Comparison of ENCODE assay signal across 1 cellular context in the genomic region with DNA sequence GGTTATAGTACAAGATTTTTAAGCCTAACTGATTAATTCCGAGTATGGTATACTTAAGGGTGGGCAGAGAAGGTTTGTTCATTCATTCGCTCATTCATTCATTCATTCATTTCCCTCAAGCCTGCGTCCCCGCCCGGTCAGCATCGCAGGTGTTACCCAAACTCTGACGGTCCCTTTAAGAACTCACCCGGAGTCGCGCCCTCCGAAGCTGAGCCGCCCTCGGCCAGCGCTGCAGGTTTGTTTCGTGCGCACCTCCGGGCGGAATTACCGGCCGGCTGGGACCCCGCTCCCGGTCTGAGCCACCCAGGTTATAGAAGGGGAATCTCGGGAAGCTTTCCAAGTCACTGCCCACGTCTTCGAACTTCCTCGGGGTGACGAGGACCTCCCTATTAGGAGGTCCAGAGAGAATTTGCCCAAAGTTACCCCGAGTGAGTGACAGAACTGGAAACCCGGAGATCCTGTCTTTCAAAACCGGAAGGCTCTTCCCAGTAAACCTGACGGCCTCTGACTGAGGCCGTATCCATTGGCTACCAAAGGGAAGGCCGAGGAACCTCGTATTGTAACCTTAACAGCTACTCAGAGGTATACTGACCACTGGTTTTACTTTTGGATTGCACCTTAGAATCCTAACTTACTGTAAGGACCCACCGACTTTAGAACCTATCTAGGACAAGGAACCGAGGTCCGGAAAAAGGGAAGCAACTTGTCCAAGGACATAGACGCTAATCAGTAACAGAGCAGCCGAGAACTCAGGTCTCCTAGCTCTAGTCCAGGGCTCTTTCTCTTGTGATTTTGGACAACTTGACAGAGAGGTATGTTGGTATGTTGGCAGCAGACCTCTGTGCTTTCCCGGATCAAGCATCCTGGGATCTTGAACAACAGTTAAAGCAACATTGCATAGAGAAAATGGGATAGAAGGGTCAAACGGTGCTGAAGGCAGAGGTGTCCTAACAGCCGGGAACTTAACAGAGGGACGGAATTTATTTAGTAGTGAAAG.
TF ChIP-seq lines count a peak whose summit lies in the region.

No MANE protein-coding gene starts in this region.

TF ChIP-seq in HepG2, 621 proteins besides CTCF, POLR2A, EP300 and RAD21 (continued from another document and continues in another):
- TF ChIP-seq TRIM24 (CRISPR knock-in tag; IDR thresholded peaks at IDR 0.05) (no peak), SMAD3 (CRISPR knock-in tag; IDR thresholded peaks at IDR 0.05) (no peak), MZF1 (CRISPR knock-in tag; IDR thresholded peaks at IDR 0.05; ENCODE audit: borderline replicate concordance) (no peak), MYNN (CRISPR knock-in tag; IDR thresholded peaks at IDR 0.05; ENCODE audit: low read depth) (no peak), CREM (IDR thresholded peaks at IDR 0.05) (no peak), CREM (CRISPR knock-in tag; IDR thresholded peaks at IDR 0.05) (no peak), PCBP2 (optimal IDR thresholded peaks at IDR 0.05; ENCODE audit: low read depth, low read length, poor library complexity, severe bottlenecking) (no peak), CENPT (CRISPR knock-in tag; IDR thresholded peaks at IDR 0.05; ENCODE audit: low read depth) (no peak), MIXL1 (CRISPR knock-in tag; IDR thresholded peaks at IDR 0.05) (no peak), ZFP1 (CRISPR knock-in tag; IDR thresholded peaks at IDR 0.05) (no peak), FLYWCH1 (CRISPR knock-in tag; IDR thresholded peaks at IDR 0.05) (0 out of 2 replicates have a peak, but pooled peaks have one; percentile 59), ZNF605 (CRISPR knock-in tag; IDR thresholded peaks at IDR 0.05) (no peak), RXRB (CRISPR knock-in tag; IDR thresholded peaks at IDR 0.05; ENCODE audit: borderline replicate concordance) (no peak; the same call in 1 of the 2 replicates), NCOA5 (CRISPR knock-in tag; IDR thresholded peaks at IDR 0.05) (no peak), MED1 (CRISPR knock-in tag; IDR thresholded peaks at IDR 0.05) (peak; percentile 34; the same call in 1 of the 2 replicates), RFXAP (CRISPR knock-in tag; IDR thresholded peaks at IDR 0.05; ENCODE audit: borderline replicate concordance) (no peak; the same call in 1 of the 2 replicates), ZNF432 (CRISPR knock-in tag; IDR thresholded peaks at IDR 0.05; ENCODE audit: borderline replicate concordance) (no peak), TBX3 (IDR thresholded peaks at IDR 0.05; ENCODE audit: borderline replicate concordance) (no peak), TBL1XR1 (IDR thresholded peaks at IDR 0.05; ENCODE audit: borderline replicate concordance, low read length, partially characterized antibody) (no peak), DNMT3B (CRISPR knock-in tag; conservative IDR thresholded peaks at IDR 0.05) (no peak)
- TF ChIP-seq, protein P1, sequence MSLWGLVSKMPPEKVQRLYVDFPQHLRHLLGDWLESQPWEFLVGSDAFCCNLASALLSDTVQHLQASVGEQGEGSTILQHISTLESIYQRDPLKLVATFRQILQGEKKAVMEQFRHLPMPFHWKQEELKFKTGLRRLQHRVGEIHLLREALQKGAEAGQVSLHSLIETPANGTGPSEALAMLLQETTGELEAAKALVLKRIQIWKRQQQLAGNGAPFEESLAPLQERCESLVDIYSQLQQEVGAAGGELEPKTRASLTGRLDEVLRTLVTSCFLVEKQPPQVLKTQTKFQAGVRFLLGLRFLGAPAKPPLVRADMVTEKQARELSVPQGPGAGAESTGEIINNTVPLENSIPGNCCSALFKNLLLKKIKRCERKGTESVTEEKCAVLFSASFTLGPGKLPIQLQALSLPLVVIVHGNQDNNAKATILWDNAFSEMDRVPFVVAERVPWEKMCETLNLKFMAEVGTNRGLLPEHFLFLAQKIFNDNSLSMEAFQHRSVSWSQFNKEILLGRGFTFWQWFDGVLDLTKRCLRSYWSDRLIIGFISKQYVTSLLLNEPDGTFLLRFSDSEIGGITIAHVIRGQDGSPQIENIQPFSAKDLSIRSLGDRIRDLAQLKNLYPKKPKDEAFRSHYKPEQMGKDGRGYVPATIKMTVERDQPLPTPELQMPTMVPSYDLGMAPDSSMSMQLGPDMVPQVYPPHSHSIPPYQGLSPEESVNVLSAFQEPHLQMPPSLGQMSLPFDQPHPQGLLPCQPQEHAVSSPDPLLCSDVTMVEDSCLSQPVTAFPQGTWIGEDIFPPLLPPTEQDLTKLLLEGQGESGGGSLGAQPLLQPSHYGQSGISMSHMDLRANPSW (CRISPR knock-in tag; IDR thresholded peaks at IDR 0.05; ENCODE audit: borderline replicate concordance): no peak
- TF ChIP-seq, protein P2, sequence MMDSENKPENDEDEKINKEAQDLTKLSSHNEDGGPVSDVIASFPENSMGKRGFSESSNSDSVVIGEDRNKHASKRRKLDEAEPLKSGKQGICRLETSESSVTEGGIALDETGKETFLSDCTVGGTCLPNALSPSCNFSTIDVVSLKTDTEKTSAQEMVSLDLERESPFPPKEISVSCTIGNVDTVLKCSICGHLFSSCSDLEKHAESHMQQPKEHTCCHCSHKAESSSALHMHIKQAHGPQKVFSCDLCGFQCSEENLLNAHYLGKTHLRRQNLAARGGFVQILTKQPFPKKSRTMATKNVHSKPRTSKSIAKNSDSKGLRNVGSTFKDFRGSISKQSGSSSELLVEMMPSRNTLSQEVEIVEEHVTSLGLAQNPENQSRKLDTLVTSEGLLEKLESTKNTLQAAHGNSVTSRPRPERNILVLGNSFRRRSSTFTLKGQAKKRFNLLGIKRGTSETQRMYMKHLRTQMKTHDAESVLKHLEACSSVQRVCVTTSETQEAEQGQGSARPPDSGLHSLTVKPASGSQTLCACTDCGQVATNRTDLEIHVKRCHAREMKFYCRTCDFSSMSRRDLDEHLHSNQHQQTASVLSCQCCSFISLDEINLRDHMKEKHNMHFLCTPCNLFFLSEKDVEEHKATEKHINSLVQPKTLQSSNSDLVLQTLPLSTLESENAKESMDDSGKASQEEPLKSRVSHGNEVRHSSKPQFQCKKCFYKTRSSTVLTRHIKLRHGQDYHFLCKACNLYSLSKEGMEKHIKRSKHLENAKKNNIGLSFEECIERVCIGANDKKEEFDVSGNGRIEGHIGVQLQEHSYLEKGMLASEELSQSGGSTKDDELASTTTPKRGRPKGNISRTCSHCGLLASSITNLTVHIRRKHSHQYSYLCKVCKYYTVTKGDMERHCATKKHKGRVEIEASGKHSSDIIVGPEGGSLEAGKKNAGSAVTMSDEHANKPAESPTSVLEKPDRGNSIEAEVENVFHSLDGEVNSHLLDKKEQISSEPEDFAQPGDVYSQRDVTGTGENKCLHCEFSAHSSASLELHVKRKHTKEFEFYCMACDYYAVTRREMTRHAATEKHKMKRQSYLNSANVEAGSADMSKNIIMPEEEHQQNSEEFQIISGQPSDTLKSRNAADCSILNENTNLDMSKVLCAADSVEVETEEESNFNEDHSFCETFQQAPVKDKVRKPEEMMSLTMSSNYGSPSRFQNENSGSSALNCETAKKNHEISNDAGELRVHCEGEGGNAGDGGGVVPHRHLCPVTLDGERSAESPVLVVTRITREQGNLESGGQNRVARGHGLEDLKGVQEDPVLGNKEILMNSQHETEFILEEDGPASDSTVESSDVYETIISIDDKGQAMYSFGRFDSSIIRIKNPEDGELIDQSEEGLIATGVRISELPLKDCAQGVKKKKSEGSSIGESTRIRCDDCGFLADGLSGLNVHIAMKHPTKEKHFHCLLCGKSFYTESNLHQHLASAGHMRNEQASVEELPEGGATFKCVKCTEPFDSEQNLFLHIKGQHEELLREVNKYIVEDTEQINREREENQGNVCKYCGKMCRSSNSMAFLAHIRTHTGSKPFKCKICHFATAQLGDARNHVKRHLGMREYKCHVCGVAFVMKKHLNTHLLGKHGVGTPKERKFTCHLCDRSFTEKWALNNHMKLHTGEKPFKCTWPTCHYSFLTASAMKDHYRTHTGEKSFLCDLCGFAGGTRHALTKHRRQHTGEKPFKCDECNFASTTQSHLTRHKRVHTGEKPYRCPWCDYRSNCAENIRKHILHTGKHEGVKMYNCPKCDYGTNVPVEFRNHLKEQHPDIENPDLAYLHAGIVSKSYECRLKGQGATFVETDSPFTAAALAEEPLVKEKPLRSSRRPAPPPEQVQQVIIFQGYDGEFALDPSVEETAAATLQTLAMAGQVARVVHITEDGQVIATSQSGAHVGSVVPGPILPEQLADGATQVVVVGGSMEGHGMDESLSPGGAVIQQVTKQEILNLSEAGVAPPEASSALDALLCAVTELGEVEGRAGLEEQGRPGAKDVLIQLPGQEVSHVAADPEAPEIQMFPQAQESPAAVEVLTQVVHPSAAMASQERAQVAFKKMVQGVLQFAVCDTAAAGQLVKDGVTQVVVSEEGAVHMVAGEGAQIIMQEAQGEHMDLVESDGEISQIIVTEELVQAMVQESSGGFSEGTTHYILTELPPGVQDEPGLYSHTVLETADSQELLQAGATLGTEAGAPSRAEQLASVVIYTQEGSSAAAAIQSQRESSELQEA (CRISPR knock-in tag; IDR thresholded peaks at IDR 0.05; ENCODE audit: not compliant biosample characterization): no peak
- TF ChIP-seq, protein P3, sequence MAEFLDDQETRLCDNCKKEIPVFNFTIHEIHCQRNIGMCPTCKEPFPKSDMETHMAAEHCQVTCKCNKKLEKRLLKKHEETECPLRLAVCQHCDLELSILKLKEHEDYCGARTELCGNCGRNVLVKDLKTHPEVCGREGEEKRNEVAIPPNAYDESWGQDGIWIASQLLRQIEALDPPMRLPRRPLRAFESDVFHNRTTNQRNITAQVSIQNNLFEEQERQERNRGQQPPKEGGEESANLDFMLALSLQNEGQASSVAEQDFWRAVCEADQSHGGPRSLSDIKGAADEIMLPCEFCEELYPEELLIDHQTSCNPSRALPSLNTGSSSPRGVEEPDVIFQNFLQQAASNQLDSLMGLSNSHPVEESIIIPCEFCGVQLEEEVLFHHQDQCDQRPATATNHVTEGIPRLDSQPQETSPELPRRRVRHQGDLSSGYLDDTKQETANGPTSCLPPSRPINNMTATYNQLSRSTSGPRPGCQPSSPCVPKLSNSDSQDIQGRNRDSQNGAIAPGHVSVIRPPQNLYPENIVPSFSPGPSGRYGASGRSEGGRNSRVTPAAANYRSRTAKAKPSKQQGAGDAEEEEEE (CRISPR knock-in tag; IDR thresholded peaks at IDR 0.05; ENCODE audit: borderline replicate concordance): no peak
- TF ChIP-seq, protein P4, sequence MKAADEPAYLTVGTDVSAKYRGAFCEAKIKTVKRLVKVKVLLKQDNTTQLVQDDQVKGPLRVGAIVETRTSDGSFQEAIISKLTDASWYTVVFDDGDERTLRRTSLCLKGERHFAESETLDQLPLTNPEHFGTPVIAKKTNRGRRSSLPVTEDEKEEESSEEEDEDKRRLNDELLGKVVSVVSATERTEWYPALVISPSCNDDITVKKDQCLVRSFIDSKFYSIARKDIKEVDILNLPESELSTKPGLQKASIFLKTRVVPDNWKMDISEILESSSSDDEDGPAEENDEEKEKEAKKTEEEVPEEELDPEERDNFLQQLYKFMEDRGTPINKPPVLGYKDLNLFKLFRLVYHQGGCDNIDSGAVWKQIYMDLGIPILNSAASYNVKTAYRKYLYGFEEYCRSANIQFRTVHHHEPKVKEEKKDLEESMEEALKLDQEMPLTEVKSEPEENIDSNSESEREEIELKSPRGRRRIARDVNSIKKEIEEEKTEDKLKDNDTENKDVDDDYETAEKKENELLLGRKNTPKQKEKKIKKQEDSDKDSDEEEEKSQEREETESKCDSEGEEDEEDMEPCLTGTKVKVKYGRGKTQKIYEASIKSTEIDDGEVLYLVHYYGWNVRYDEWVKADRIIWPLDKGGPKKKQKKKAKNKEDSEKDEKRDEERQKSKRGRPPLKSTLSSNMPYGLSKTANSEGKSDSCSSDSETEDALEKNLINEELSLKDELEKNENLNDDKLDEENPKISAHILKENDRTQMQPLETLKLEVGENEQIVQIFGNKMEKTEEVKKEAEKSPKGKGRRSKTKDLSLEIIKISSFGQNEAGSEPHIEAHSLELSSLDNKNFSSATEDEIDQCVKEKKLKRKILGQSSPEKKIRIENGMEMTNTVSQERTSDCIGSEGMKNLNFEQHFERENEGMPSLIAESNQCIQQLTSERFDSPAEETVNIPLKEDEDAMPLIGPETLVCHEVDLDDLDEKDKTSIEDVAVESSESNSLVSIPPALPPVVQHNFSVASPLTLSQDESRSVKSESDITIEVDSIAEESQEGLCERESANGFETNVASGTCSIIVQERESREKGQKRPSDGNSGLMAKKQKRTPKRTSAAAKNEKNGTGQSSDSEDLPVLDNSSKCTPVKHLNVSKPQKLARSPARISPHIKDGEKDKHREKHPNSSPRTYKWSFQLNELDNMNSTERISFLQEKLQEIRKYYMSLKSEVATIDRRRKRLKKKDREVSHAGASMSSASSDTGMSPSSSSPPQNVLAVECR (CRISPR knock-in tag; IDR thresholded peaks at IDR 0.05; ENCODE audit: borderline replicate concordance): peak; percentile 21; the same call in 1 of the 2 replicates
- TF ChIP-seq, protein P5, sequence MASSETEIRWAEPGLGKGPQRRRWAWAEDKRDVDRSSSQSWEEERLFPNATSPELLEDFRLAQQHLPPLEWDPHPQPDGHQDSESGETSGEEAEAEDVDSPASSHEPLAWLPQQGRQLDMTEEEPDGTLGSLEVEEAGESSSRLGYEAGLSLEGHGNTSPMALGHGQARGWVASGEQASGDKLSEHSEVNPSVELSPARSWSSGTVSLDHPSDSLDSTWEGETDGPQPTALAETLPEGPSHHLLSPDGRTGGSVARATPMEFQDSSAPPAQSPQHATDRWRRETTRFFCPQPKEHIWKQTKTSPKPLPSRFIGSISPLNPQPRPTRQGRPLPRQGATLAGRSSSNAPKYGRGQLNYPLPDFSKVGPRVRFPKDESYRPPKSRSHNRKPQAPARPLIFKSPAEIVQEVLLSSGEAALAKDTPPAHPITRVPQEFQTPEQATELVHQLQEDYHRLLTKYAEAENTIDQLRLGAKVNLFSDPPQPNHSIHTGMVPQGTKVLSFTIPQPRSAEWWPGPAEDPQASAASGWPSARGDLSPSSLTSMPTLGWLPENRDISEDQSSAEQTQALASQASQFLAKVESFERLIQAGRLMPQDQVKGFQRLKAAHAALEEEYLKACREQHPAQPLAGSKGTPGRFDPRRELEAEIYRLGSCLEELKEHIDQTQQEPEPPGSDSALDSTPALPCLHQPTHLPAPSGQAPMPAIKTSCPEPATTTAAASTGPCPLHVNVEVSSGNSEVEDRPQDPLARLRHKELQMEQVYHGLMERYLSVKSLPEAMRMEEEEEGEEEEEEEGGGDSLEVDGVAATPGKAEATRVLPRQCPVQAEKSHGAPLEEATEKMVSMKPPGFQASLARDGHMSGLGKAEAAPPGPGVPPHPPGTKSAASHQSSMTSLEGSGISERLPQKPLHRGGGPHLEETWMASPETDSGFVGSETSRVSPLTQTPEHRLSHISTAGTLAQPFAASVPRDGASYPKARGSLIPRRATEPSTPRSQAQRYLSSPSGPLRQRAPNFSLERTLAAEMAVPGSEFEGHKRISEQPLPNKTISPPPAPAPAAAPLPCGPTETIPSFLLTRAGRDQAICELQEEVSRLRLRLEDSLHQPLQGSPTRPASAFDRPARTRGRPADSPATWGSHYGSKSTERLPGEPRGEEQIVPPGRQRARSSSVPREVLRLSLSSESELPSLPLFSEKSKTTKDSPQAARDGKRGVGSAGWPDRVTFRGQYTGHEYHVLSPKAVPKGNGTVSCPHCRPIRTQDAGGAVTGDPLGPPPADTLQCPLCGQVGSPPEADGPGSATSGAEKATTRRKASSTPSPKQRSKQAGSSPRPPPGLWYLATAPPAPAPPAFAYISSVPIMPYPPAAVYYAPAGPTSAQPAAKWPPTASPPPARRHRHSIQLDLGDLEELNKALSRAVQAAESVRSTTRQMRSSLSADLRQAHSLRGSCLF (CRISPR knock-in tag; IDR thresholded peaks at IDR 0.05; ENCODE audit: borderline replicate concordance): no peak
- TF ChIP-seq, protein P6, sequence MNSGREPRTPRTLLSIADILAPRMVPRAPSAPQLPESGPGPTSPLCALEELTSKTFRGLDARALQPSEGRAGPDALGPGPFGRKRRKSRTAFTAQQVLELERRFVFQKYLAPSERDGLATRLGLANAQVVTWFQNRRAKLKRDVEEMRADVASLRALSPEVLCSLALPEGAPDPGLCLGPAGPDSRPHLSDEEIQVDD (CRISPR knock-in tag; IDR thresholded peaks at IDR 0.05; ENCODE audit: borderline replicate concordance): no peak
